ENCODE assay signal across 1 cellular context in the genomic region with DNA sequence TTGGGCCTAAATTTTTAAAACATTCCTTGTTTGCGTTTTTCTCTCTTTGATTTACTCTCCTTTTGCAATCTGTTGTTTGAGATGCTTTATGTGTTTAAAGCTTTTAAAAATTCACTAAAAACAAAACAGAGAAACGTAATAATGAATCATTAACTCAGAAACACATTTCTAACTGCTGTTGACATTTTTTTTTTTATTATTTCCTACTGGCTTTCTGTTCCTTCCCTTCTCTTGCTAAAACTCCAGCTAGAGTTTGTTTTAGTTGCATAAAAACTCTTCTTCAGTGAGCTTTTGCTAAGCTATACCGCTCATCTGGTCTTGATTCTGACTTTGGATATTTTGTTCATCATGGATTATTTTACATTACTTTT.
TF ChIP-seq lines count a peak whose summit lies in the region.

No MANE protein-coding gene starts in this region.

TF ChIP-seq in HepG2, 621 proteins besides CTCF, POLR2A, EP300 and RAD21 (continued from another document):
- TF ChIP-seq, protein P1, sequence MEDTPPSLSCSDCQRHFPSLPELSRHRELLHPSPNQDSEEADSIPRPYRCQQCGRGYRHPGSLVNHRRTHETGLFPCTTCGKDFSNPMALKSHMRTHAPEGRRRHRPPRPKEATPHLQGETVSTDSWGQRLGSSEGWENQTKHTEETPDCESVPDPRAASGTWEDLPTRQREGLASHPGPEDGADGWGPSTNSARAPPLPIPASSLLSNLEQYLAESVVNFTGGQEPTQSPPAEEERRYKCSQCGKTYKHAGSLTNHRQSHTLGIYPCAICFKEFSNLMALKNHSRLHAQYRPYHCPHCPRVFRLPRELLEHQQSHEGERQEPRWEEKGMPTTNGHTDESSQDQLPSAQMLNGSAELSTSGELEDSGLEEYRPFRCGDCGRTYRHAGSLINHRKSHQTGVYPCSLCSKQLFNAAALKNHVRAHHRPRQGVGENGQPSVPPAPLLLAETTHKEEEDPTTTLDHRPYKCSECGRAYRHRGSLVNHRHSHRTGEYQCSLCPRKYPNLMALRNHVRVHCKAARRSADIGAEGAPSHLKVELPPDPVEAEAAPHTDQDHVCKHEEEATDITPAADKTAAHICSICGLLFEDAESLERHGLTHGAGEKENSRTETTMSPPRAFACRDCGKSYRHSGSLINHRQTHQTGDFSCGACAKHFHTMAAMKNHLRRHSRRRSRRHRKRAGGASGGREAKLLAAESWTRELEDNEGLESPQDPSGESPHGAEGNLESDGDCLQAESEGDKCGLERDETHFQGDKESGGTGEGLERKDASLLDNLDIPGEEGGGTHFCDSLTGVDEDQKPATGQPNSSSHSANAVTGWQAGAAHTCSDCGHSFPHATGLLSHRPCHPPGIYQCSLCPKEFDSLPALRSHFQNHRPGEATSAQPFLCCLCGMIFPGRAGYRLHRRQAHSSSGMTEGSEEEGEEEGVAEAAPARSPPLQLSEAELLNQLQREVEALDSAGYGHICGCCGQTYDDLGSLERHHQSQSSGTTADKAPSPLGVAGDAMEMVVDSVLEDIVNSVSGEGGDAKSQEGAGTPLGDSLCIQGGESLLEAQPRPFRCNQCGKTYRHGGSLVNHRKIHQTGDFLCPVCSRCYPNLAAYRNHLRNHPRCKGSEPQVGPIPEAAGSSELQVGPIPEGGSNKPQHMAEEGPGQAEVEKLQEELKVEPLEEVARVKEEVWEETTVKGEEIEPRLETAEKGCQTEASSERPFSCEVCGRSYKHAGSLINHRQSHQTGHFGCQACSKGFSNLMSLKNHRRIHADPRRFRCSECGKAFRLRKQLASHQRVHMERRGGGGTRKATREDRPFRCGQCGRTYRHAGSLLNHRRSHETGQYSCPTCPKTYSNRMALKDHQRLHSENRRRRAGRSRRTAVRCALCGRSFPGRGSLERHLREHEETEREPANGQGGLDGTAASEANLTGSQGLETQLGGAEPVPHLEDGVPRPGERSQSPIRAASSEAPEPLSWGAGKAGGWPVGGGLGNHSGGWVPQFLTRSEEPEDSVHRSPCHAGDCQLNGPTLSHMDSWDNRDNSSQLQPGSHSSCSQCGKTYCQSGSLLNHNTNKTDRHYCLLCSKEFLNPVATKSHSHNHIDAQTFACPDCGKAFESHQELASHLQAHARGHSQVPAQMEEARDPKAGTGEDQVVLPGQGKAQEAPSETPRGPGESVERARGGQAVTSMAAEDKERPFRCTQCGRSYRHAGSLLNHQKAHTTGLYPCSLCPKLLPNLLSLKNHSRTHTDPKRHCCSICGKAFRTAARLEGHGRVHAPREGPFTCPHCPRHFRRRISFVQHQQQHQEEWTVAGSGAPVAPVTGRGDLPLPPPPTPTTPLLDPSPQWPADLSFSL (CRISPR knock-in tag; IDR thresholded peaks at IDR 0.05) = no peak
- TF ChIP-seq SRSF4 (IDR thresholded peaks at IDR 0.05; ENCODE audit: low read depth, low read length, poor library complexity, severe bottlenecking) = no peak
TF ChIP-seq in HepG2: peak in this region for 0.
